8 cellular contexts compared by ENCODE assay signal in genomic region chr7:2521341-2521745, GRCh38. TPM values are rescaled to one million over a fixed set of nuclear protein-coding genes. Genes with fewer than 3 reads are reported as not detected.
DNase-seq lines count a peak whose midpoint lies in the region; ATAC-seq, FAIRE-seq and TF ChIP-seq lines count a peak whose summit lies in the region.

No MANE protein-coding gene starts in this region.

- H3K9ac ChIP-seq in colonic mucosa (ENCODE audit: low read depth in 2 of 2, low read length in 2 of 2), result peak overlapping the region; percentile 57 to 98

- no peaks in the 10 kb centered on the region for H3K9me3 ChIP-seq in colonic mucosa

- intact Hi-C loops in colonic mucosa (cut with DNase I) (no loop called here), posterior vena cava (cut with DNase I) (no loop called here)

- TF ChIP-seq CTCF in AG10803 (conservative IDR thresholded peaks at IDR 0.05; ENCODE audit: low read length), result no peak
- no peak for TF ChIP-seq CTCF in colonic mucosa (IDR thresholded peaks at IDR 0.05)
- no peak for TF ChIP-seq CTCF in nephron progenitor cell (IDR thresholded peaks at IDR 0.05)

- H3K27me3 Mint-ChIP-seq in nephron progenitor cell (ENCODE audit: low read depth, poor library complexity), result peaks cover 14% of the 10 kb centered on the region

- no peaks in the 10 kb centered on the region for H3K27me3 ChIP-seq in colonic mucosa

- H3K36me3 Mint-ChIP-seq in nephron progenitor cell (ENCODE audit: low read depth), result no peaks in the 10 kb centered on the region

- ATAC-seq in GM21360 (IDR thresholded peaks at IDR 0.05; ENCODE audit: unreplicated experiment), result no peak

- FAIRE-seq in GM19239 (lab: Jason Lieb, UNC), result no peak

- H3K4me3 ChIP-seq in AG10803 (ENCODE audit: low read length), result peak overlapping the region; percentile 64
- peak overlapping the region; percentile 53 for H3K4me3 ChIP-seq in colonic mucosa

- no peak for DNase-seq in AG10803 (ENCODE audit: low read depth)
- DNase-seq in M059J (ENCODE audit: low read depth), result peak; percentile 37
- no peak for DNase-seq in colonic mucosa
- no peak for DNase-seq in nephron progenitor cell
- DNase-seq in NCI-H524 (lab: John Stamatoyannopoulos, UW), result no peak
- DNase-seq in GM19239 (ENCODE audit: insufficient read length, low spot score), result no peak
- DNase-seq in posterior vena cava (ENCODE audit: low spot score), result no peak

- no peaks in the 10 kb centered on the region for H3K9me3 Mint-ChIP-seq in nephron progenitor cell

- no peak overlapping the region for H3K27ac Mint-ChIP-seq in nephron progenitor cell

- peaks cover 30% of the 10 kb centered on the region for H3K4me1 ChIP-seq in colonic mucosa

- peaks cover 52% of the 10 kb centered on the region for H3K4me1 Mint-ChIP-seq in nephron progenitor cell

- H3K36me3 ChIP-seq in colonic mucosa, result no peaks in the 10 kb centered on the region

- H3K4me3 Mint-ChIP-seq in nephron progenitor cell, result peak overlapping the region; percentile 76

- peak overlapping the region; percentile 82 for H3K27ac ChIP-seq in colonic mucosa

RNA-seq across cellular contexts. Expression of gene LFNG, which starts 1.8 kb away (rescaled TPM):
- 4.9 and 11.9 TPM in 2 replicates for total RNA-seq in M059J (2014; rRNA removed; shearing (Covaris generic))
- total RNA-seq in colonic mucosa (100 to 1,000 TPM in 1 of 2 donors, 10 to 100 TPM in 1; 61.4 to 105 TPM), posterior vena cava (10 to 100 TPM; 15.2 to 16.5 TPM)

RNA-seq across cellular contexts. Expression of gene BRAT1, which starts 34.0 kb away (rescaled TPM):
- 18.8 and 39.0 TPM in 2 replicates for total RNA-seq in M059J (2014; rRNA removed; shearing (Covaris generic))
- total RNA-seq in colonic mucosa, result 10 to 100 TPM; 19.3 to 40.0 TPM
- total RNA-seq in posterior vena cava, result 10 to 100 TPM; 16.3 to 17.2 TPM

RNA-seq across cellular contexts. Expression of gene IQCE, which starts 37.4 kb away (rescaled TPM):
- total RNA-seq in M059J (2014; rRNA removed; shearing (Covaris generic)), result 7.9 and 11.2 TPM in 2 replicates
- total RNA-seq in colonic mucosa, result 10 to 100 TPM; 23.2 to 36.3 TPM
- total RNA-seq in posterior vena cava, result 10 to 100 TPM; 14.6 to 19.1 TPM

RNA-seq across cellular contexts. Expression of gene GRIFIN, which starts 45.1 kb away (rescaled TPM):
- total RNA-seq in M059J (2014; rRNA removed; shearing (Covaris generic)), result not detected in 2 replicates
- not detected for total RNA-seq in colonic mucosa
- total RNA-seq in posterior vena cava, result not detected
